In the genomic region with DNA sequence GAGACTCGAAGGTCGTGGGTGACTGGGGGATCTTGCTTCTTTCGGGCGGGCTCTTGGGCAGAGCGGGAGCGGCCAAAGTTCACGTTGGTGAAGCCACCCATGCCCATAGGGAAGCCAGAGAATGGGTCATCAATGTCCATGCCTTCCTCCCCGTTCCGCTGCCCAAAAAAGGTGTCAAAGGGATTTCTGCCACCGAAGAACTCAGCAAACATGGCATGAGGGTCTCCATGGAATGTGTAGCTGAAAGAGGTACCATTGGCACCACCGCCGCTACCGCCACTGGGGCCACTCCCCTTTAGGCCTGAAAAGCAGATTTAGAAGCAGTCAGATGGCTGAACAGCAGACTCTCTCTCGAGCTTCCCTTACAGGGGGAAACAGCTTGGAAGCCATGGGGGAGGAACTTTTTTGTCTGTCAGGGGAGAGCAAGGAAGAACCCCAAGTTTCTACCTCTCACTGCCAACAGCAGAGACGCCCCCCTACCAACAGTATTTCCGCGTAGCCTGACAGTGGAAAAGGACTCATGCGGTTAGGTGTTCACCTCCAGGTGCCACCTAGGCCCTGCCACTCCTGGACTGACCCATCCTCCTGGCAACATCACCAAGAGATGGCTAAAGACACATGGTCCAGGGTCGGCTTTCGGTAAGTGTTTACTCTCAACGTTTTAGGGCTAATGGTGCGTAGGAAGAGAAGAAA, we compare ENCODE assay signal across 8 cellular contexts. TPM values are rescaled to one million over a fixed set of nuclear protein-coding genes. Genes with fewer than 3 reads are reported as not detected.
A peak's percentile ranks its signal among the peaks of the same experiment; 100 is the strongest.
DNase-seq lines count a peak whose midpoint lies in the region; ATAC-seq and TF ChIP-seq lines count a peak whose summit lies in the region.

No MANE protein-coding gene starts in this region.

- H3K27me3 Mint-ChIP-seq in CD14-positive monocyte (ENCODE audit: low read depth in 3 of 3) = peaks cover 0 to 2% (median 1%) of the 10 kb centered on the region in 3 donors
- H3K27me3 Mint-ChIP-seq in naive thymus-derived CD4-positive, alpha-beta T cell = peaks cover 0 to 2% (median 0%) of the 10 kb centered on the region in 5 donors

- H3K27me3 ChIP-seq in MM.1S (replicated peaks; ENCODE audit: insufficient read depth, low read length) = no peaks in the 10 kb centered on the region
- H3K27me3 ChIP-seq in naive thymus-derived CD4-positive, alpha-beta T cell (ENCODE audit: control insufficient read depth in 2 of 2, insufficient read depth in 2 of 2, low read length in 2 of 2) = no peaks in the 10 kb centered on the region

- H3F3A ChIP-seq in MM.1S (ENCODE audit: insufficient read depth, low read length) = peaks cover 32% of the 10 kb centered on the region

- POLR2A ChIA-PET in naive thymus-derived CD4-positive, alpha-beta T cell (lab: Charles Lee) = interaction anchor here (0.5 to 34.0 kb wide), 15 partner anchors 8 to 514 kb away, joined by 3 to 1101 read pairs (median 5); a partner anchor contains a TSS

- CTCF ChIA-PET in naive thymus-derived CD4-positive, alpha-beta T cell (lab: Charles Lee) = interaction anchor here (0.6 to 10.7 kb wide), 6 partner anchors 11 to 55 kb away, joined by 4 to 73 read pairs (median 5); a partner anchor contains a TSS

- no peaks in the 10 kb centered on the region for H3K9me3 ChIP-seq in MM.1S (replicated peaks; ENCODE audit: insufficient read depth, low read length)
- no peaks in the 10 kb centered on the region for H3K9me3 ChIP-seq in naive thymus-derived CD4-positive, alpha-beta T cell (ENCODE audit: control insufficient read depth in 2 of 3, low read length in 3 of 3)

- H3K9me2 ChIP-seq in MM.1S (replicated peaks; ENCODE audit: insufficient read depth, low read length) = no peaks in the 10 kb centered on the region

- peak overlapping the region; percentile 25; the same call in 1 of the 2 replicates for H3K27ac ChIP-seq in MM.1S (ENCODE audit: low read length)
- H3K27ac ChIP-seq in cingulate gyrus (ENCODE audit: low read depth, low read length) = peak overlapping the region; percentile 100
- H3K27ac ChIP-seq in naive thymus-derived CD4-positive, alpha-beta T cell (ENCODE audit: low read depth, low read length) = peak overlapping the region; percentile 92

- DNase-seq in CD14-positive monocyte (ENCODE audit: low spot score) (no peak), MM.1S (no peak), NCI-H1417 treated with DMSO at 0.1 percent for 48 hours (lab: John Stamatoyannopoulos, UW) (no peak)
- peak in 4 of 9 donors; percentile 24 to 43 (median 40) for DNase-seq in naive thymus-derived CD4-positive, alpha-beta T cell

- peak overlapping the region; percentile 97 for H3K4me3 ChIP-seq in MM.1S (ENCODE audit: low read length)
- peak overlapping the region; percentile 73 for H3K4me3 ChIP-seq in naive thymus-derived CD4-positive, alpha-beta T cell (ENCODE audit: low read length)

- H3K27ac Mint-ChIP-seq in CD14-positive monocyte = peak overlapping the region; percentile 20 to 91 (median 81)
- peak overlapping the region; percentile 84 to 99 (median 92) for H3K27ac Mint-ChIP-seq in naive thymus-derived CD4-positive, alpha-beta T cell

- peaks cover 19% of the 10 kb centered on the region for H4K20me1 ChIP-seq in MM.1S (ENCODE audit: insufficient read depth, low read length)

- no peaks in the 10 kb centered on the region for H3K9me3 Mint-ChIP-seq in CD14-positive monocyte
- H3K9me3 Mint-ChIP-seq in naive thymus-derived CD4-positive, alpha-beta T cell = peaks cover 0 to 12% (median 0%) of the 10 kb centered on the region in 11 donors

- peak overlapping the region; percentile 100 for H3K4me2 ChIP-seq in MM.1S (ENCODE audit: low read depth, low read length)

- peaks cover 16% of the 10 kb centered on the region for H3K4me1 ChIP-seq in MM.1S (ENCODE audit: low read length)
- peaks cover 49 to 56% of the 10 kb centered on the region in 2 donors for H3K4me1 ChIP-seq in naive thymus-derived CD4-positive, alpha-beta T cell (ENCODE audit: control insufficient read depth in 2 of 2, insufficient read depth in 2 of 2, low read length in 2 of 2)

- no peak for TF ChIP-seq POLR2A in GM18505 (IDR thresholded peaks at IDR 0.05; ENCODE audit: borderline replicate concordance, extremely low read depth, insufficient read depth, insufficient read length)

- H3K79me2 ChIP-seq in MM.1S (ENCODE audit: low read length) = peaks cover 38% of the 10 kb centered on the region

- H3K9ac ChIP-seq in MM.1S (ENCODE audit: low read length) = peak overlapping the region; percentile 96; the same call in 1 of the 2 replicates

- H3K36me3 ChIP-seq in MM.1S (replicated peaks; ENCODE audit: insufficient read depth, low read length) = peaks cover 23% of the 10 kb centered on the region
- H3K36me3 ChIP-seq in naive thymus-derived CD4-positive, alpha-beta T cell (ENCODE audit: control insufficient read depth in 2 of 3, insufficient read depth in 3 of 3, low read length in 3 of 3) = peaks cover 15 to 43% (median 22%) of the 10 kb centered on the region in 3 experiments

- no peak for ATAC-seq in naive thymus-derived CD4-positive, alpha-beta T cell
- ATAC-seq in esophagus mucosa (no peak), GM18505 (IDR thresholded peaks at IDR 0.05; ENCODE audit: unreplicated experiment) (no peak), HG02642 (IDR thresholded peaks at IDR 0.05; ENCODE audit: poor library complexity, unreplicated experiment) (no peak)

- H3K4me3 Mint-ChIP-seq in CD14-positive monocyte = peak overlapping the region; percentile 89 to 93
- H3K4me3 Mint-ChIP-seq in naive thymus-derived CD4-positive, alpha-beta T cell = peak overlapping the region; percentile 88 to 99 (median 95)

- H3K36me3 Mint-ChIP-seq in CD14-positive monocyte = peaks cover 34 to 35% of the 10 kb centered on the region in 2 donors
- peaks cover 13 to 33% (median 28%) of the 10 kb centered on the region in 5 donors for H3K36me3 Mint-ChIP-seq in naive thymus-derived CD4-positive, alpha-beta T cell

- no peak overlapping the region for H2AFZ ChIP-seq in MM.1S (ENCODE audit: low read length)

- intact Hi-C loops in CD14-positive monocyte (cut with micrococcal nuclease) = no loop called here
- intact Hi-C loops in naive thymus-derived CD4-positive, alpha-beta T cell (cut with micrococcal nuclease) = loop anchor here (5.0 kb wide), 3 partner anchors 140 to 1365 kb away; a partner anchor contains a TSS

- no peak for TF ChIP-seq CTCF in CD14-positive monocyte (IDR thresholded peaks at IDR 0.05)
- TF ChIP-seq CTCF in MM.1S (IDR thresholded peaks at IDR 0.05; ENCODE audit: low read length) = no peak

- peaks cover 40% of the 10 kb centered on the region for H3K4me1 Mint-ChIP-seq in CD14-positive monocyte
- H3K4me1 Mint-ChIP-seq in naive thymus-derived CD4-positive, alpha-beta T cell = peaks cover 35 to 72% (median 65%) of the 10 kb centered on the region in 7 donors

RNA-seq across cellular contexts. Expression of a gene that starts 1.3 kb away (rescaled TPM):
- 10 to 100 TPM; 59.3 to 70.9 TPM for polyA plus RNA-seq in CD14-positive monocyte
- total RNA-seq in naive thymus-derived CD4-positive, alpha-beta T cell = 100 to 1,000 TPM in 4 of 5 experiments, 10 to 100 TPM in 1; 87.4 to 574 (median 177) TPM
- polyA plus RNA-seq in naive thymus-derived CD4-positive, alpha-beta T cell = 100 to 1,000 TPM; 221 to 307 TPM
- 337 TPM for total RNA-seq in esophagus mucosa

RNA-seq across cellular contexts. Expression of a gene that starts 12.5 kb away (rescaled TPM):
- 10 to 100 TPM; 76.7 to 79.6 TPM for polyA plus RNA-seq in CD14-positive monocyte
- total RNA-seq in naive thymus-derived CD4-positive, alpha-beta T cell = 100 to 1,000 TPM; 123 to 218 (median 150) TPM
- 100 to 1,000 TPM; 290 to 325 TPM for polyA plus RNA-seq in naive thymus-derived CD4-positive, alpha-beta T cell
- total RNA-seq in esophagus mucosa = 341 TPM

RNA-seq across cellular contexts. Expression of a gene that starts 21.0 kb away (rescaled TPM):
- 1 to 10 TPM; 4.8 to 6.2 TPM for polyA plus RNA-seq in CD14-positive monocyte
- 10 to 100 TPM; 21.3 to 45.4 (median 24.7) TPM for total RNA-seq in naive thymus-derived CD4-positive, alpha-beta T cell
- polyA plus RNA-seq in naive thymus-derived CD4-positive, alpha-beta T cell = 10 to 100 TPM; 34.0 to 46.1 TPM
- 254 TPM for total RNA-seq in esophagus mucosa

RNA-seq across cellular contexts. Expression of a gene that starts 41.7 kb away (rescaled TPM):
- not detected for polyA plus RNA-seq in CD14-positive monocyte
- total RNA-seq in naive thymus-derived CD4-positive, alpha-beta T cell = under 1 TPM in 1 of 5 experiments, not detected in 4; 0.46 TPM
- polyA plus RNA-seq in naive thymus-derived CD4-positive, alpha-beta T cell = not detected
- total RNA-seq in esophagus mucosa = 0.44 TPM

RNA-seq across cellular contexts. Expression of a gene that starts 55.0 kb away (rescaled TPM):
- 100 to 1,000 TPM; 204 to 313 TPM for polyA plus RNA-seq in CD14-positive monocyte
- total RNA-seq in naive thymus-derived CD4-positive, alpha-beta T cell = 100 to 1,000 TPM in 1 of 5 experiments, 10 to 100 TPM in 4; 50.6 to 129 (median 63.4) TPM
- polyA plus RNA-seq in naive thymus-derived CD4-positive, alpha-beta T cell = 100 to 1,000 TPM; 194 to 210 TPM
- total RNA-seq in esophagus mucosa = 186 TPM

Comparison
In these comparisons a context has a peak if more than half of its experiments do, and no peak if none do; other contexts are left out.
1. H3K27ac ChIP-seq: peak in every context shown above with its lines; median percentile 100 in cingulate gyrus; 92 in naive thymus-derived CD4-positive, alpha-beta T cell; 25 in MM.1S.
2. intact Hi-C loops: an anchor here in naive thymus-derived CD4-positive, alpha-beta T cell (5.0 kb wide); none called in CD14-positive monocyte.